Comparison of ENCODE assay signal across 16 cellular contexts in the genomic region with DNA sequence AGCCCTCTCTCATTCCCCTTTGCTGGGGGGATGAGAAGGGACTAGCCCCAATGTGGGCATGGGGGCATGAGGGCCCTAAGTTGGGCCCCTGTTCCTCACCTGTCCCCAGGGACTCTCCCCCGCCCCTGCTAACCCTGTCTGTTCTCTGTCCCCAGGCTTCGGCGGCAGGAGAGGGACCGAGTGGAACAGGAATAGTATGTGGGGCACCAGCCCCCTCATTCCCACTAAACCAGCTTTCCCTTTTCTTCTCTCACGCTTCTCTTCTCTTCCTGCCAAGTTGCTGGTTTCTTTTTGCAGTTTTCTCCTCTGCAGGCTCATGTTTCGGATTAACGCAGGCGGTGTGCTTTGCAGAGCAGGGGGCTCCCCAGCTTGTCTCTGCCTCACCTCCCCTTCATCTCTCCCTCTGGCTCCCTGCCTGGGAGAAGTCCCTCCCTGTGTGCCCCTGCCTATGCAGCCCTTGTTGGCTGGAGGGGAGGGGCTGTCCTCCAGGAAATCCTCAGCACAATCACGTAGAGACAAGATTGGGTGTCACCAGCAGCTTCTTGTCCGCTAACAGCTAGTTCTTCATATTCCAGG. TPM values are rescaled to one million over a fixed set of nuclear protein-coding genes. Genes with fewer than 3 reads are reported as not detected.
A peak's percentile ranks its signal among the peaks of the same experiment; 100 is the strongest.
DNase-seq lines count a peak whose midpoint lies in the region; ATAC-seq, FAIRE-seq and TF ChIP-seq lines count a peak whose summit lies in the region.
"Had no signal": no experiment of that assay in that cellular context is flagged by ENCODE, and none has a peak within 500 bp of the region (broad histone marks: within the 10 kb centered on the region; RNA-seq: fewer than 3 reads in every experiment).

No MANE protein-coding gene starts in this region.

- ATAC-seq in K562 (no peak), HG03159 (IDR thresholded peaks at IDR 0.05; ENCODE audit: unreplicated experiment) (no peak)

- H2BK15ac ChIP-seq in H9 (ENCODE audit: low read depth, low read length) = no peak overlapping the region

- no peak overlapping the region for H2BK20ac ChIP-seq in H9 (ENCODE audit: low read depth, low read length, poor library complexity, severe bottlenecking)

- H2BK120ac ChIP-seq in H9 (ENCODE audit: low read depth, low read length, poor library complexity, severe bottlenecking) = no peak overlapping the region

- H3K14ac ChIP-seq in H9 (ENCODE audit: insufficient read depth, low read length) = no peak overlapping the region

- H3K4me1 ChIP-seq in H9 (ENCODE audit: insufficient read depth, low read length) (no peaks in the 10 kb centered on the region), K562 (replicated peaks in 1 of 2; ENCODE audit: control insufficient read depth in 2 of 2, insufficient read depth in 2 of 2, low read length in 2 of 2) (peaks cover 43 to 67% of the 10 kb centered on the region in 2 experiments), Peyer's patch (peaks cover 0 to 24% (median 2%) of the 10 kb centered on the region in 4 donors)

- H3K27me3 Mint-ChIP-seq in H9 (ENCODE audit: low read depth) (no peaks in the 10 kb centered on the region), mesothelial cell of epicardium (ENCODE audit: low read depth) (no peaks in the 10 kb centered on the region)

- no peak overlapping the region for H3K18ac ChIP-seq in H9 (ENCODE audit: insufficient read length, low read depth, low read length)

- H4K91ac ChIP-seq in H9 (ENCODE audit: insufficient read length, low read depth, low read length) = no peak overlapping the region

- no peaks in the 10 kb centered on the region for H3K9me1 ChIP-seq in K562 (ENCODE audit: control insufficient read depth, insufficient read depth, low read length)

- intact Hi-C loops in K562 (cut with micrococcal nuclease) = no loop called here

- H3K4me2 ChIP-seq in H9 (ENCODE audit: insufficient read depth, insufficient read length, low read length) (no peak overlapping the region), K562 (ENCODE audit: insufficient read depth, low read length) (no peak overlapping the region)

- no peaks in the 10 kb centered on the region for H3K79me2 ChIP-seq in H9 (ENCODE audit: insufficient read depth, low read length)
- H3K79me2 ChIP-seq in K562 (ENCODE audit: control insufficient read depth, insufficient read depth, low read length) = peaks cover 44% of the 10 kb centered on the region

- TF ChIP-seq EP300 in K562 (IDR thresholded peaks at IDR 0.05; ENCODE audit: low read length) = no peak

- H3K4ac ChIP-seq in H9 (ENCODE audit: low read depth, low read length) = no peak overlapping the region

- H2BK12ac ChIP-seq in H9 (ENCODE audit: insufficient read length, low read depth, low read length) = no peak overlapping the region

- H3K4me1 Mint-ChIP-seq in H9 = peaks cover 32 to 62% of the 10 kb centered on the region in 2 experiments
- H3K4me1 Mint-ChIP-seq in mesothelial cell of epicardium = peaks cover 31% of the 10 kb centered on the region

- in situ Hi-C loops in K562 (cut with MboI) = no loop called here

- H3K9ac ChIP-seq in H9 (ENCODE audit: extremely low read depth, insufficient read length, low read length) (no peak overlapping the region), K562 (ENCODE audit: insufficient read depth in 1 of 2, low read depth in 2 of 2, low read length in 2 of 2) (peak overlapping the region in 1 of 2 experiments; percentile 74; a peak in 1 of 4 replicates)

- no peak overlapping the region for H4K8ac ChIP-seq in H9 (replicated peaks; ENCODE audit: insufficient read length, low read depth, low read length)

- H3K79me1 ChIP-seq in H9 (ENCODE audit: insufficient read depth, low read depth, low read length, poor library complexity, severe bottlenecking) = no peaks in the 10 kb centered on the region

- H3K4me3 Mint-ChIP-seq in H9 = no peak overlapping the region; a peak in 1 of 5 replicates
- peak overlapping the region; percentile 52 for H3K4me3 Mint-ChIP-seq in mesothelial cell of epicardium

- H3K23me2 ChIP-seq in H9 (ENCODE audit: insufficient read length, low read depth, low read length, poor library complexity, severe bottlenecking) = no peaks in the 10 kb centered on the region

- H3K23ac ChIP-seq in H9 (ENCODE audit: insufficient read length, low read depth, low read length) = no peak overlapping the region

- DNase-seq in H9 (no peak), K562 (ENCODE audit: extremely low read depth in 1 of 4, low spot score in 3 of 4) (no peak), mesothelial cell of epicardium (ENCODE audit: low spot score in 2 of 2, unreplicated experiment in 2 of 2) (no peak), Peyer's patch (no peak), T1000 (lab: John Stamatoyannopoulos, UW) (no peak)
- DNase-seq: Caco-2; NCI-H1436; NCI-H2081 treated with DMSO at 0.1 percent for 48 hours; NCI-H2227 treated with DMSO at 0.1 percent for 48 hours; NCI-H69; NK-92 treated with Interleukin-12 subunit alpha and Interleukin-12 subunit beta, amount 100 ng/mL, for 24 hours; OCI-M1 had no signal

- TF ChIP-seq RAD21 in K562 (CRISPR knock-in tag; conservative IDR thresholded peaks at IDR 0.05 in 1 of 2, IDR thresholded peaks at IDR 0.05 in 1 of 2) = no peak

- no peak overlapping the region for H2AK5ac ChIP-seq in H9 (ENCODE audit: insufficient read length, low read length)

- H3K4me3 ChIP-seq in K562 (no peak overlapping the region), Peyer's patch (no peak overlapping the region)
- H3K4me3 ChIP-seq: SJSA1 had no signal

- H3K9me3 ChIP-seq in H9 (ENCODE audit: control insufficient read depth, low read depth, low read length) = no peaks in the 10 kb centered on the region
- H3K9me3 ChIP-seq in K562 (replicated peaks; ENCODE audit: control insufficient read depth, insufficient read depth, low read depth, low read length) = no peaks in the 10 kb centered on the region
- no peaks in the 10 kb centered on the region for H3K9me3 ChIP-seq in Peyer's patch
- H3K9me3 ChIP-seq: Caco-2, SJSA1 had no signal

- no peaks in the 10 kb centered on the region for H4K20me1 ChIP-seq in H9 (ENCODE audit: control insufficient read depth, insufficient read depth, insufficient read length)
- no peaks in the 10 kb centered on the region for H4K20me1 ChIP-seq in K562 (replicated peaks; ENCODE audit: control insufficient read depth, insufficient read depth, low read length)

- H3K56ac ChIP-seq in H9 (ENCODE audit: insufficient read length, low read depth, low read length) = no peak overlapping the region

- H3K27ac ChIP-seq in H9 (ENCODE audit: insufficient read length, low read depth, low read length) = no peak overlapping the region
- peak overlapping the region; percentile 66; the same call in 2 of the 3 replicates for H3K27ac ChIP-seq in K562 (ENCODE audit: extremely low read depth, low read depth, low read length)
- peak overlapping the region; percentile 18 for H3K27ac ChIP-seq in temporal lobe (ENCODE audit: low read depth, low read length)
- no peak overlapping the region for H3K27ac ChIP-seq in Peyer's patch
- H3K27ac ChIP-seq: SJSA1 had no signal

- H2AFZ ChIP-seq in H9 (ENCODE audit: low read length) = no peak overlapping the region
- H2AFZ ChIP-seq in K562 (ENCODE audit: low read depth, low read length) = no peak overlapping the region

- H4K5ac ChIP-seq in H9 (ENCODE audit: insufficient read length, low read depth, low read length) = no peak overlapping the region

- POLR2A ChIA-PET in K562 (lab: Yijun Ruan, JAX) = interaction anchor here (0.5 to 2.6 kb wide), 7 partner anchors 9 to 466 kb away, joined by 3 to 13 read pairs (median 4); a partner anchor contains a TSS

- H3K9me3 Mint-ChIP-seq in H9 (no peaks in the 10 kb centered on the region), mesothelial cell of epicardium (no peaks in the 10 kb centered on the region)

- H2BK5ac ChIP-seq in H9 (ENCODE audit: insufficient read length, low read length) = no peak overlapping the region

- H3T11ph ChIP-seq in H9 (ENCODE audit: low read length) = no peak overlapping the region

- H3K36me3 ChIP-seq in K562 (ENCODE audit: control insufficient read depth, insufficient read depth, low read length) (peaks cover 59% of the 10 kb centered on the region), Peyer's patch (peaks cover 0 to 59% (median 0%) of the 10 kb centered on the region in 3 donors)

- CTCF ChIA-PET in K562 (lab: Yijun Ruan, JAX; ENCODE audit: low intra/inter-chr PET ratio) = no interaction called here

- no CpG with 5 or more reads among the region's 10 CpGs for WGBS in H9 (ENCODE audit: extremely low coverage, insufficient read length, low lambda C conversion rate)
- WGBS in K562 (ENCODE audit: insufficient coverage, low coverage, missing lambda C conversion rate) = 91% methylated on average over 9 of the region's 10 CpGs

- BruUV-seq in K562 (replicated peaks; lab: Mats Ljungman, UMichigan) = no TSS peak

- H3K36me3 Mint-ChIP-seq in H9 (ENCODE audit: insufficient read depth in 1 of 3, low read depth in 3 of 3) = peaks cover 28 to 42% (median 36%) of the 10 kb centered on the region in 3 experiments
- peaks cover 9% of the 10 kb centered on the region for H3K36me3 Mint-ChIP-seq in mesothelial cell of epicardium

- TF ChIP-seq CTCF in H9 (conservative IDR thresholded peaks at IDR 0.05) (no peak), K562 (IDR thresholded peaks at IDR 0.05 in 2 of 3, conservative IDR thresholded peaks at IDR 0.05 in 1 of 3; ENCODE audit: insufficient read depth in 2 of 3, low read depth in 1 of 3, low read length in 3 of 3) (no peak), mesothelial cell of epicardium (IDR thresholded peaks at IDR 0.05; ENCODE audit: unreplicated experiment) (no peak), Peyer's patch (IDR thresholded peaks at IDR 0.05) (no peak)

- TF ChIP-seq POLR2A in K562 (conservative IDR thresholded peaks at IDR 0.05) = no peak
- no peak for TF ChIP-seq POLR2A in Peyer's patch (IDR thresholded peaks at IDR 0.05)

- H3K27ac Mint-ChIP-seq in H9 (peak overlapping the region in 2 of 3 experiments; percentile 79 to 82; a peak in 4 of 7 replicates), mesothelial cell of epicardium (peak overlapping the region; percentile 91)

- FAIRE-seq in K562 (lab: Jason Lieb, UNC) = no peak
- FAIRE-seq: HTR-8/SVneo had no signal

- no peaks in the 10 kb centered on the region for H3K27me3 ChIP-seq in H9 (ENCODE audit: insufficient read depth, low read length)
- no peaks in the 10 kb centered on the region for H3K27me3 ChIP-seq in K562 (ENCODE audit: control insufficient read depth in 2 of 2, insufficient read depth in 2 of 2, low read length in 2 of 2)
- no peaks in the 10 kb centered on the region for H3K27me3 ChIP-seq in Peyer's patch
- H3K27me3 ChIP-seq: SJSA1 had no signal

RNA-seq across cellular contexts. Expression of a gene that starts 7.9 kb away (rescaled TPM):
- total RNA-seq in H9 (2021) (56.3 and 56.8 TPM in 2 replicates), K562 (2014; rRNA removed) (12.6 and 22.5 TPM in 2 replicates), K562 (2014; rRNA removed; fragmentation: Illumina TruSeq; extraction: Trizol) (10.8 and 14.4 TPM in 2 replicates), K562 (2015; rRNA removed; fragmentation: Illumina TruSeq; extraction: Trizol) (14.0 and 14.3 TPM in 2 replicates), K562 (2021) (39.2 and 39.4 TPM in 2 replicates), mesothelial cell of epicardium (44.7 to 54.9 TPM (median 49.3 TPM) in 3 replicates), temporal lobe (37.9 TPM), Peyer's patch (10 to 100 TPM; 56.9 to 92.1 (median 81.9) TPM)
- total RNA-seq in K562 (2011; cell fraction: chromatin; rRNA removed; ENCODE audit: low replicate concordance) = 125 and 274 TPM in 2 replicates
- 162 and 166 TPM in 2 replicates for total RNA-seq in K562 (2011; cell fraction: nucleolus; rRNA removed)
- total RNA-seq in K562 (2011; cell fraction: nucleoplasm; rRNA removed) = 160 TPM in 2 replicates
- polyA plus RNA-seq in K562 (2011; rRNA removed) (37.0 and 59.6 TPM in 2 replicates), K562 (2014; fragmentation: Illumina TruSeq; extraction: Trizol) (32.5 and 35.7 TPM in 2 replicates), K562 (2014; fragmentation: Nextera tagmentation; extraction: Ambion mirVana) (under 1 TPM; 0.14 to 0.17 TPM), K562 (2014; rRNA removed) (26.8 and 31.0 TPM in 2 replicates)
- polyA plus RNA-seq in K562 (2011; cell fraction: cytosol; rRNA removed) = 69.9 and 86.4 TPM in 2 replicates
- polyA plus RNA-seq in K562 (2011; cell fraction: nucleus; rRNA removed) = 128 and 148 TPM in 2 replicates
- polyA plus RNA-seq in K562 (2012) = 27.9 and 28.7 TPM in 2 replicates
- 52.7 and 68.9 TPM in 2 replicates for polyA minus RNA-seq in K562 (2011; rRNA and poly(A)+ RNA removed)
- 35.2 and 46.9 TPM in 2 replicates for polyA minus RNA-seq in K562 (2011; cell fraction: cytosol; rRNA and poly(A)+ RNA removed)
- 25.6 and 33.4 TPM in 2 replicates for polyA minus RNA-seq in K562 (2011; cell fraction: nucleus; rRNA and poly(A)+ RNA removed)

RNA-seq across cellular contexts. Expression of a gene that starts 8.0 kb away (rescaled TPM):
- total RNA-seq in H9 (2021) (80.1 and 80.3 TPM in 2 replicates), K562 (2014; rRNA removed) (166 and 199 TPM in 2 replicates), K562 (2014; rRNA removed; fragmentation: Illumina TruSeq; extraction: Trizol) (97.5 and 126 TPM in 2 replicates), K562 (2015; rRNA removed; fragmentation: Illumina TruSeq; extraction: Trizol) (130 and 136 TPM in 2 replicates), K562 (2021) (143 and 149 TPM in 2 replicates), mesothelial cell of epicardium (46.9 to 50.9 TPM (median 49.5 TPM) in 3 replicates), temporal lobe (23.4 TPM), Peyer's patch (10 to 100 TPM; 35.5 to 51.1 (median 42.6) TPM)
- total RNA-seq in K562 (2011; cell fraction: chromatin; rRNA removed; ENCODE audit: low replicate concordance) = 39.2 and 66.5 TPM in 2 replicates
- 54.2 and 60.8 TPM in 2 replicates for total RNA-seq in K562 (2011; cell fraction: nucleolus; rRNA removed)
- total RNA-seq in K562 (2011; cell fraction: nucleoplasm; rRNA removed) = 55.7 and 67.6 TPM in 2 replicates
- polyA plus RNA-seq in K562 (2011; rRNA removed) (145 and 165 TPM in 2 replicates), K562 (2014; fragmentation: Illumina TruSeq; extraction: Trizol) (134 and 163 TPM in 2 replicates), K562 (2014; fragmentation: Nextera tagmentation; extraction: Ambion mirVana) (100 to 1,000 TPM; 414 to 424 TPM), K562 (2014; rRNA removed) (195 and 240 TPM in 2 replicates)
- polyA plus RNA-seq in K562 (2011; cell fraction: cytosol; rRNA removed) = 149 and 217 TPM in 2 replicates
- 68.7 and 82.6 TPM in 2 replicates for polyA plus RNA-seq in K562 (2011; cell fraction: nucleus; rRNA removed)
- 102 and 171 TPM in 2 replicates for polyA plus RNA-seq in K562 (2012)
- 39.8 and 41.8 TPM in 2 replicates for polyA minus RNA-seq in K562 (2011; rRNA and poly(A)+ RNA removed)
- polyA minus RNA-seq in K562 (2011; cell fraction: cytosol; rRNA and poly(A)+ RNA removed) = 38.6 and 39.1 TPM in 2 replicates
- 15.3 and 25.4 TPM in 2 replicates for polyA minus RNA-seq in K562 (2011; cell fraction: nucleus; rRNA and poly(A)+ RNA removed)

RNA-seq across cellular contexts. Expression of a gene that starts 23.4 kb away (rescaled TPM):
- total RNA-seq in H9 (2021) (0.28 and 0.29 TPM in 2 replicates), K562 (2014; rRNA removed) (0.20 and 0.41 TPM in 2 replicates), K562 (2014; rRNA removed; fragmentation: Illumina TruSeq; extraction: Trizol) (0.13 and 0.18 TPM in 2 replicates), K562 (2015; rRNA removed; fragmentation: Illumina TruSeq; extraction: Trizol) (0.07 and 0.11 TPM in 2 replicates), K562 (2021) (0.07 and 0.18 TPM in 2 replicates), mesothelial cell of epicardium (not detected in 3 replicates), temporal lobe (0.25 TPM), Peyer's patch (10 to 100 TPM in 1 of 4 donors, 1 to 10 TPM in 1, under 1 TPM in 1, not detected in 1; 0.67 to 16.5 (median 4.9) TPM)
- total RNA-seq in K562 (2011; cell fraction: chromatin; rRNA removed; ENCODE audit: low replicate concordance) = 2.2 and 4.6 TPM in 2 replicates
- total RNA-seq in K562 (2011; cell fraction: nucleolus; rRNA removed) = 1.8 and 2.5 TPM in 2 replicates
- total RNA-seq in K562 (2011; cell fraction: nucleoplasm; rRNA removed) = 1.6 and 1.9 TPM in 2 replicates
- polyA plus RNA-seq in K562 (2011; rRNA removed) (0.30 and 0.46 TPM in 2 replicates), K562 (2014; fragmentation: Illumina TruSeq; extraction: Trizol) (0.15 and 0.19 TPM in 2 replicates), K562 (2014; fragmentation: Nextera tagmentation; extraction: Ambion mirVana) (under 1 TPM in 1 of 2 experiments, not detected in 1; 0.03 TPM), K562 (2014; rRNA removed) (0.04 and 0.61 TPM in 2 replicates)
- polyA plus RNA-seq in K562 (2011; cell fraction: cytosol; rRNA removed) = 0.15 and 0.57 TPM in 2 replicates
- polyA plus RNA-seq in K562 (2011; cell fraction: nucleus; rRNA removed) = 3.4 and 5.7 TPM in 2 replicates
- polyA plus RNA-seq in K562 (2012) = 0.35 and 1.5 TPM in 2 replicates
- 0.24 and 0.25 TPM in 2 replicates for polyA minus RNA-seq in K562 (2011; rRNA and poly(A)+ RNA removed)
- 0.48 TPM in 1 of 2 replicates, not detected in the other for polyA minus RNA-seq in K562 (2011; cell fraction: cytosol; rRNA and poly(A)+ RNA removed)
- 0.67 and 0.81 TPM in 2 replicates for polyA minus RNA-seq in K562 (2011; cell fraction: nucleus; rRNA and poly(A)+ RNA removed)
- total RNA-seq: Caco-2, SJSA1 had no signal

Comparison
In these comparisons a context has a peak if more than half of its experiments do, and no peak if none do; other contexts are left out.
1. H3K27ac ChIP-seq: peak in K562 (single experiment) and temporal lobe (single experiment); none in H9 (single experiment) and Peyer's patch (0 of 4).